In genomic region chr10:68158031-68158430, GRCh38 we compare ENCODE assay signal across 27 cellular contexts. TPM values are rescaled to one million over a fixed set of nuclear protein-coding genes. Genes with fewer than 3 reads are reported as not detected.
"Had no signal": no experiment of that assay in that cellular context is flagged by ENCODE, and none has a peak within 500 bp of the region (broad histone marks: within the 10 kb centered on the region; RNA-seq: fewer than 3 reads in every experiment).

No MANE protein-coding gene starts in this region.

- DNase-seq: colonic mucosa; dermis blood vessel endothelial cell; endodermal cell; erythroblast; foreskin keratinocyte; head of caudate nucleus; kidney; left cardiac atrium; left ventricle myocardium superior; naive thymus-derived CD4-positive, alpha-beta T cell; retina; sigmoid colon; small intestine; stimulated activated CD4-positive, alpha-beta T cell treated with anti-CD3 and anti-CD28 coated beads, Interleukin-12 subunit alpha, Interleukin-12 subunit beta, amount 100 ng/mL, for 4 hours; stimulated activated naive CD4-positive, alpha-beta T cell; stomach; substantia nigra; trophoblast cell had no signal

- H3K27me3 ChIP-seq: colonic mucosa, foreskin keratinocyte, hepatocyte, sigmoid colon, stomach had no signal

- H3K27ac ChIP-seq: colonic mucosa, foreskin keratinocyte, hepatocyte, parathyroid adenoma, prostate gland, sigmoid colon, stomach had no signal

- H3K4me1 ChIP-seq: colonic mucosa, prostate gland had no signal

- H3K36me3 ChIP-seq: colonic mucosa, prostate gland, sigmoid colon, stomach had no signal

- ATAC-seq: foreskin keratinocyte; left cardiac atrium; left ventricle myocardium superior; naive thymus-derived CD4-positive, alpha-beta T cell had no signal

- H3K4me3 ChIP-seq: colonic mucosa, hepatocyte, lung, prostate gland, sigmoid colon, stomach had no signal

- H3K9me3 ChIP-seq: colonic mucosa, prostate gland, sigmoid colon, stomach had no signal

RNA-seq across cellular contexts. Expression of gene MYPN, which starts 48.7 kb away (rescaled TPM):
- total RNA-seq: dermis blood vessel endothelial cell; endodermal cell; endothelial cell of umbilical vein; foreskin keratinocyte; hepatocyte; mesenteric fat pad; mononuclear cell; naive thymus-derived CD4-positive, alpha-beta T cell; omental fat pad; sigmoid colon had no signal
- polyA plus RNA-seq: hepatocyte; naive thymus-derived CD4-positive, alpha-beta T cell; urinary bladder had no signal
